ENCODE assay signal across 5 cellular contexts in the genomic region with DNA sequence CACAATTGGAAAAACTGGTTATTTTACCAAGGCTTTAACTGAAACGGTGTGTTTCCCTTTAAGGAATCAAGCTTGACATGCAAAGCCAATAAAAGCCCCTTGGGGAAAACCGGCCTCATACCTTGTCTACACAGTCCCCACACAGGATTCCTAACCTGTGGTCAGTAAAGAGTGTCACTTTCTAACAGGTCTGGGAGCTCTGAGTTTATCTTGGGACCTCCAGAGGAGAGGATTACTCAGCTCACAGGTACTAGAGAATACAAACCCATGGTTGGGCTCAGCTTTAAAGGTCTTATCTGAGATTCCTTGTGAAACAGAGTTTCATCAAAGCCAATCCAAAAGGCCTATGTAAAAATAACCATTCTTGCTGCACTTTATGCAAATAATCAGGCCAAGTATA. TPM values are rescaled to one million over a fixed set of nuclear protein-coding genes. Genes with fewer than 3 reads are reported as not detected.
DNase-seq lines count a peak whose midpoint lies in the region; ATAC-seq, FAIRE-seq and TF ChIP-seq lines count a peak whose summit lies in the region.
"Not testable (repeated sequence)": the region's sequence is repeated elsewhere in the genome, so short reads cannot be mapped to it uniquely, and the experiment has no call there.

No MANE protein-coding gene starts in this region.

- H3K27me3 Mint-ChIP-seq in neural progenitor cell (ENCODE audit: insufficient read depth, low read depth), result not testable (repeated sequence)

- CTCF ChIA-PET in K562 (lab: Yijun Ruan, JAX; ENCODE audit: low intra/inter-chr PET ratio), result not testable (repeated sequence)

- not testable (repeated sequence) for H2AFZ ChIP-seq in K562 (ENCODE audit: low read depth, low read length)
- peak overlapping the region; percentile 46 for H2AFZ ChIP-seq in neural progenitor cell (replicated peaks)

- not testable (repeated sequence) for H3K27ac ChIP-seq in K562 (ENCODE audit: extremely low read depth, low read depth, low read length); neural progenitor cell

- H3K4me3 Mint-ChIP-seq in neural progenitor cell, result not testable (repeated sequence)

- DNase-seq in ELF-1 (ENCODE audit: low read depth, low spot score) (peak; percentile 39), NCI-H82 (lab: John Stamatoyannopoulos, UW) (peak; percentile 51), K562 (ENCODE audit: extremely low read depth in 1 of 4, low spot score in 3 of 4) (peak in 1 of 4 experiments; percentile 40), islet precursor cell (peak; percentile 76), neural progenitor cell (ENCODE audit: low spot score) (peak; percentile 29)

- H3K36me3 ChIP-seq in K562 (ENCODE audit: control insufficient read depth, insufficient read depth, low read length); neural progenitor cell: not testable (repeated sequence)

- H3K4me2 ChIP-seq in K562 (ENCODE audit: insufficient read depth, low read length); neural progenitor cell: not testable (repeated sequence)

- 0% methylated on average over 2 of the region's 2 CpGs for WGBS in K562 (ENCODE audit: insufficient coverage, low coverage, missing lambda C conversion rate)

- TF ChIP-seq EP300 in K562 (IDR thresholded peaks at IDR 0.05; ENCODE audit: low read length), result not testable (repeated sequence)

- TF ChIP-seq CTCF in K562 (IDR thresholded peaks at IDR 0.05 in 2 of 3, conservative IDR thresholded peaks at IDR 0.05 in 1 of 3; ENCODE audit: insufficient read depth in 2 of 3, low read depth in 1 of 3, low read length in 3 of 3); neural progenitor cell (IDR thresholded peaks at IDR 0.05): not testable (repeated sequence)

- not testable (repeated sequence) for H3K4me3 ChIP-seq in K562, neural progenitor cell

- in situ Hi-C loops in K562 (cut with MboI), result not testable (repeated sequence)

- BruUV-seq in K562 (replicated peaks; lab: Mats Ljungman, UMichigan), result not testable (repeated sequence)

- H3K9me3 ChIP-seq in K562 (replicated peaks; ENCODE audit: control insufficient read depth, insufficient read depth, low read depth, low read length); neural progenitor cell (ENCODE audit: low read depth): not testable (repeated sequence)

- not testable (repeated sequence) for H3K4me1 ChIP-seq in K562 (replicated peaks in 1 of 2; ENCODE audit: control insufficient read depth in 2 of 2, insufficient read depth in 2 of 2, low read length in 2 of 2); neural progenitor cell

- H3K36me3 Mint-ChIP-seq in neural progenitor cell, result not testable (repeated sequence)

- not testable (repeated sequence) for H3F3A ChIP-seq in neural progenitor cell (ENCODE audit: low read depth)

- H3K9me3 Mint-ChIP-seq in neural progenitor cell, result peaks cover 10% of the 10 kb centered on the region

- not testable (repeated sequence) for TF ChIP-seq RAD21 in K562 (CRISPR knock-in tag; conservative IDR thresholded peaks at IDR 0.05 in 1 of 2, IDR thresholded peaks at IDR 0.05 in 1 of 2)

- H3K79me2 ChIP-seq in K562 (ENCODE audit: control insufficient read depth, insufficient read depth, low read length); neural progenitor cell (ENCODE audit: low read depth): not testable (repeated sequence)

- not testable (repeated sequence) for TF ChIP-seq POLR2A in K562 (conservative IDR thresholded peaks at IDR 0.05)

- intact Hi-C loops in K562 (cut with micrococcal nuclease), result not testable (repeated sequence)

- not testable (repeated sequence) for H3K9me1 ChIP-seq in K562 (ENCODE audit: control insufficient read depth, insufficient read depth, low read length)

- H3K27ac Mint-ChIP-seq in neural progenitor cell, result not testable (repeated sequence)

- ATAC-seq in K562, result not testable (repeated sequence)

- H3K4me1 Mint-ChIP-seq in neural progenitor cell, result not testable (repeated sequence)

- POLR2A ChIA-PET in K562 (lab: Yijun Ruan, JAX), result interaction anchor here (0.6 kb wide), 1 partner anchor 416 kb away, joined by 3 read pairs; no protein-coding TSS in a partner anchor

- not testable (repeated sequence) for H3K9ac ChIP-seq in K562 (ENCODE audit: insufficient read depth in 1 of 2, low read depth in 2 of 2, low read length in 2 of 2); neural progenitor cell

- H3K27me3 ChIP-seq in K562 (ENCODE audit: control insufficient read depth in 2 of 2, insufficient read depth in 2 of 2, low read length in 2 of 2); neural progenitor cell: not testable (repeated sequence)

- not testable (repeated sequence) for H4K20me1 ChIP-seq in K562 (replicated peaks; ENCODE audit: control insufficient read depth, insufficient read depth, low read length); neural progenitor cell (ENCODE audit: low read depth)

- FAIRE-seq in K562 (lab: Jason Lieb, UNC), result not testable (repeated sequence)

TF ChIP-seq in K562, 482 proteins besides CTCF, POLR2A, EP300 and RAD21:
- peak; percentile 23; the same call in 1 of the 2 replicates for TF ChIP-seq TCF3 (CRISPR knock-in tag; IDR thresholded peaks at IDR 0.05)
- TF ChIP-seq ZSCAN29 (IDR thresholded peaks at IDR 0.05), result peak; percentile 57; the same call in 1 of the 2 replicates

RNA-seq across cellular contexts. Expression of gene PUS7L, which starts 54.8 kb away (rescaled TPM):
- 11.5 and 61.1 TPM in 2 replicates for total RNA-seq in K562 (2011; cell fraction: chromatin; rRNA removed; ENCODE audit: low replicate concordance)
- total RNA-seq in K562 (2011; cell fraction: nucleolus; rRNA removed), result 4.5 and 7.2 TPM in 2 replicates
- 15.5 and 28.9 TPM in 2 replicates for total RNA-seq in K562 (2011; cell fraction: nucleoplasm; rRNA removed)
- total RNA-seq in K562 (2014; rRNA removed), result 14.9 and 15.3 TPM in 2 replicates
- total RNA-seq in K562 (2014; rRNA removed; fragmentation: Illumina TruSeq; extraction: Trizol), result 53.3 and 64.3 TPM in 2 replicates
- total RNA-seq in K562 (2015; rRNA removed; fragmentation: Illumina TruSeq; extraction: Trizol), result 37.0 and 43.2 TPM in 2 replicates
- total RNA-seq in K562 (2021), result 25.2 and 29.0 TPM in 2 replicates
- polyA plus RNA-seq in K562 (2011; rRNA removed), result 23.6 and 27.5 TPM in 2 replicates
- polyA plus RNA-seq in K562 (2011; cell fraction: cytosol; rRNA removed), result 3.2 and 7.9 TPM in 2 replicates
- polyA plus RNA-seq in K562 (2011; cell fraction: nucleus; rRNA removed), result 14.0 and 21.1 TPM in 2 replicates
- polyA plus RNA-seq in K562 (2012), result 5.7 and 9.9 TPM in 2 replicates
- 15.5 and 19.3 TPM in 2 replicates for polyA plus RNA-seq in K562 (2014; fragmentation: Illumina TruSeq; extraction: Trizol)
- 10 to 100 TPM; 11.4 to 46.0 TPM for polyA plus RNA-seq in K562 (2014; fragmentation: Nextera tagmentation; extraction: Ambion mirVana)
- polyA plus RNA-seq in K562 (2014; rRNA removed), result 10.8 and 12.7 TPM in 2 replicates
- 76.5 and 84.5 TPM in 2 replicates for polyA minus RNA-seq in K562 (2011; rRNA and poly(A)+ RNA removed)
- 12.7 and 21.4 TPM in 2 replicates for polyA minus RNA-seq in K562 (2011; cell fraction: cytosol; rRNA and poly(A)+ RNA removed)
- polyA minus RNA-seq in K562 (2011; cell fraction: nucleus; rRNA and poly(A)+ RNA removed), result 15.5 and 28.7 TPM in 2 replicates
- total RNA-seq in neural progenitor cell (ENCODE audit: low replicate concordance), result 23.4 and 42.6 TPM in 2 replicates

RNA-seq across cellular contexts. Expression of gene IRAK4, which starts 55.0 kb away (rescaled TPM):
- total RNA-seq in K562 (2011; cell fraction: chromatin; rRNA removed; ENCODE audit: low replicate concordance), result 20.8 and 50.5 TPM in 2 replicates
- total RNA-seq in K562 (2011; cell fraction: nucleolus; rRNA removed), result 9.3 and 12.6 TPM in 2 replicates
- 18.5 and 41.3 TPM in 2 replicates for total RNA-seq in K562 (2011; cell fraction: nucleoplasm; rRNA removed)
- total RNA-seq in K562 (2014; rRNA removed) (11.0 and 13.8 TPM in 2 replicates), K562 (2014; rRNA removed; fragmentation: Illumina TruSeq; extraction: Trizol) (22.3 and 22.7 TPM in 2 replicates), K562 (2015; rRNA removed; fragmentation: Illumina TruSeq; extraction: Trizol) (17.5 and 18.8 TPM in 2 replicates), K562 (2021) (14.5 and 14.7 TPM in 2 replicates), neural progenitor cell (ENCODE audit: low replicate concordance) (9.9 and 23.6 TPM in 2 replicates)
- polyA plus RNA-seq in K562 (2011; rRNA removed) (31.3 and 34.5 TPM in 2 replicates), K562 (2014; fragmentation: Illumina TruSeq; extraction: Trizol) (14.9 and 17.2 TPM in 2 replicates), K562 (2014; fragmentation: Nextera tagmentation; extraction: Ambion mirVana) (10 to 100 TPM; 10.8 to 12.8 TPM), K562 (2014; rRNA removed) (15.1 and 16.0 TPM in 2 replicates)
- polyA plus RNA-seq in K562 (2011; cell fraction: cytosol; rRNA removed), result 6.6 and 11.5 TPM in 2 replicates
- 18.1 and 24.4 TPM in 2 replicates for polyA plus RNA-seq in K562 (2011; cell fraction: nucleus; rRNA removed)
- 11.7 and 19.0 TPM in 2 replicates for polyA plus RNA-seq in K562 (2012)
- 32.6 and 34.5 TPM in 2 replicates for polyA minus RNA-seq in K562 (2011; rRNA and poly(A)+ RNA removed)
- polyA minus RNA-seq in K562 (2011; cell fraction: cytosol; rRNA and poly(A)+ RNA removed), result 9.9 and 11.9 TPM in 2 replicates
- polyA minus RNA-seq in K562 (2011; cell fraction: nucleus; rRNA and poly(A)+ RNA removed), result 14.4 and 22.3 TPM in 2 replicates
